ENCODE assay signal across 1 cellular context in genomic region chr17:45913030-45913429, GRCh38. TPM values are rescaled to one million over a fixed set of nuclear protein-coding genes. Genes with fewer than 3 reads are reported as not detected.
"Had no signal": no experiment of that assay in that cellular context is flagged by ENCODE, and none has a peak within 500 bp of the region (broad histone marks: within the 10 kb centered on the region; RNA-seq: fewer than 3 reads in every experiment).

No MANE protein-coding gene starts in this region.

RNA-seq across cellular contexts. Expression of gene MAPT, which starts 18.7 kb away (rescaled TPM):
- total RNA-seq: GM23248 had no signal
